27 cellular contexts compared by ENCODE assay signal in genomic region chrX:34563809-34564208, GRCh38.
DNase-seq lines count a peak whose midpoint lies in the region; FAIRE-seq and TF ChIP-seq lines count a peak whose summit lies in the region.
"Had no signal": no experiment of that assay in that cellular context is flagged by ENCODE, and none has a peak within 500 bp of the region (broad histone marks: within the 10 kb centered on the region; RNA-seq: fewer than 3 reads in every experiment).

No MANE protein-coding gene starts in this region.

- peak; percentile 76 for FAIRE-seq in kidney (lab: Jason Lieb, UNC)
- FAIRE-seq: A549, keratinocyte had no signal

- peak overlapping the region; percentile 36 for H3K4me2 ChIP-seq in mammary epithelial cell (ENCODE audit: insufficient read depth, low read depth, low read length)
- H3K4me2 ChIP-seq: A549 had no signal

- no peaks in the 10 kb centered on the region for H4K20me1 ChIP-seq in mammary epithelial cell (ENCODE audit: insufficient read depth, low read length)

- H3K4me1 ChIP-seq in HUES6 (ENCODE audit: control insufficient read depth, insufficient read depth, low read length) (peaks cover 65% of the 10 kb centered on the region), mammary epithelial cell (ENCODE audit: insufficient read depth, low read length) (peaks cover 16% of the 10 kb centered on the region), kidney (ENCODE audit: control insufficient read depth in 1 of 2, insufficient read depth in 1 of 2, low read depth in 1 of 2, low read length in 2 of 2) (no peaks in the 10 kb centered on the region)
- H3K4me1 ChIP-seq: A549, BE2C, esophagus muscularis mucosa, gastroesophageal sphincter, lower lobe of right lung, sigmoid colon, SJSA1, transverse colon had no signal

- intact Hi-C loops in mammary epithelial cell (cut with micrococcal nuclease): no loop called here
- intact Hi-C loops in kidney (cut with DNase I): no loop called here

- H3K79me2 ChIP-seq in mammary epithelial cell (ENCODE audit: insufficient read depth, low read length): no peaks in the 10 kb centered on the region

- peaks cover 9% of the 10 kb centered on the region for H3K9me3 ChIP-seq in HUES6 (ENCODE audit: control insufficient read depth, insufficient read depth, low read depth, low read length)
- H3K9me3 ChIP-seq in mammary epithelial cell (replicated peaks; ENCODE audit: insufficient read depth, low read length): no peaks in the 10 kb centered on the region
- no peaks in the 10 kb centered on the region for H3K9me3 ChIP-seq in kidney (ENCODE audit: control insufficient read depth in 1 of 2, low read length in 2 of 2)
- H3K9me3 ChIP-seq: A549, BE2C, esophagus muscularis mucosa, gastroesophageal sphincter, lower lobe of right lung, sigmoid colon, SJSA1, transverse colon had no signal

- H3K36me3 ChIP-seq in HUES6 (ENCODE audit: control insufficient read depth, insufficient read depth, low read length): no peaks in the 10 kb centered on the region
- no peaks in the 10 kb centered on the region for H3K36me3 ChIP-seq in mammary epithelial cell (ENCODE audit: insufficient read depth, low read length)
- no peaks in the 10 kb centered on the region for H3K36me3 ChIP-seq in kidney (ENCODE audit: control insufficient read depth in 1 of 2, insufficient read depth in 2 of 2, low read length in 2 of 2)
- H3K36me3 ChIP-seq: BE2C, esophagus muscularis mucosa, gastroesophageal sphincter, lower lobe of right lung, sigmoid colon, SJSA1, transverse colon had no signal

- no peaks in the 10 kb centered on the region for H3K27me3 ChIP-seq in HUES6 (ENCODE audit: control insufficient read depth, insufficient read depth, low read length)
- no peaks in the 10 kb centered on the region for H3K27me3 ChIP-seq in mammary epithelial cell (ENCODE audit: insufficient read depth, low read length)
- H3K27me3 ChIP-seq: BE2C, gastroesophageal sphincter, sigmoid colon, SJSA1, transverse colon had no signal

- TF ChIP-seq CTCF in mammary epithelial cell (conservative IDR thresholded peaks at IDR 0.05 in 1 of 2, IDR thresholded peaks at IDR 0.05 in 1 of 2; ENCODE audit: extremely low read depth in 1 of 2, insufficient read depth in 1 of 2, low read depth in 1 of 2, low read length in 2 of 2) (no peak), kidney (IDR thresholded peaks at IDR 0.05; ENCODE audit: borderline replicate concordance, extremely low read depth, insufficient read depth) (no peak)

- peak overlapping the region; percentile 18; the same call in 1 of the 2 replicates for H3K4me3 ChIP-seq in HUES6 (ENCODE audit: low read depth, low read length)
- no peak overlapping the region for H3K4me3 ChIP-seq in mammary epithelial cell (replicated peaks in 1 of 3; ENCODE audit: insufficient read depth in 1 of 3, low read depth in 2 of 3, low read length in 3 of 3)
- H3K4me3 ChIP-seq in kidney (ENCODE audit: low read length in 2 of 2): no peak overlapping the region
- H3K4me3 ChIP-seq: A549, esophagus muscularis mucosa, gastroesophageal sphincter, lower lobe of right lung, sigmoid colon, SJSA1, transverse colon had no signal

- peak; percentile 2 for DNase-seq in ACHN
- DNase-seq in mammary epithelial cell: peak; percentile 53
- DNase-seq in kidney: no peak
- DNase-seq in AG08395 (ENCODE audit: low spot score): no peak
- DNase-seq in OCI-M1 (lab: John Stamatoyannopoulos, UW): no peak
- no peak for DNase-seq in SHP77 (lab: John Stamatoyannopoulos, UW)
- DNase-seq in ureter (ENCODE audit: low spot score): no peak
- DNase-seq: activated effector memory CD4-positive, alpha-beta T cell treated with anti-CD3 and anti-CD28 coated beads, Interleukin-2, amount 50 U/mL, for 16 hours; BE2C; COR-L47; DND-41; effector CD8-positive, alpha-beta T cell; KG1; lower lobe of right lung; MV-4-11; NCI-H146; NCI-H2171; NCI-H510A treated with DMSO at 0.1 percent for 48 hours; sigmoid colon; stimulated activated CD8-positive, alpha-beta memory T cell treated with anti-CD3 and anti-CD28 coated beads, Interleukin-4, amount 100 ng/mL, for 48 hours; transverse colon had no signal

- no peak overlapping the region for H2AFZ ChIP-seq in mammary epithelial cell (ENCODE audit: low read depth, low read length)

- no TSS peak for BruUV-seq in mammary epithelial cell (replicated peaks; lab: Mats Ljungman, UMichigan)

- in situ Hi-C loops in ACHN (cut with HindIII; ENCODE audit: low pct_ligation_motif_present, low pct_unique_long_range_greater_than_20kb, low sequenced_read_pairs): no loop called here
- in situ Hi-C loops in mammary epithelial cell (cut with MboI; ENCODE audit: low sequenced_read_pairs in 2 of 2): no loop called here

- 13% methylated on average over 1 of the region's 1 CpG for WGBS in mammary epithelial cell (ENCODE audit: low coverage, missing lambda C conversion rate)

- dilution Hi-C loops in mammary epithelial cell (cut with HindIII; ENCODE audit: low sequenced_read_pairs): no loop called here

- no peak overlapping the region for H3K9ac ChIP-seq in HUES6 (ENCODE audit: low read length)
- no peak overlapping the region for H3K9ac ChIP-seq in mammary epithelial cell (ENCODE audit: insufficient read depth, low read length)
- no peak overlapping the region for H3K9ac ChIP-seq in kidney (ENCODE audit: low read length in 2 of 2)

- CTCF ChIA-PET in mammary epithelial cell (lab: Charles Lee; ENCODE audit: low non-redundant PET): interaction anchor here (0.5 kb wide), 1 partner anchor 13 kb away, joined by 4 read pairs; no protein-coding TSS in a partner anchor

- peak overlapping the region; percentile 78; the same call in 1 of the 2 replicates for H3K27ac ChIP-seq in HUES6 (ENCODE audit: low read depth, low read length)
- no peak overlapping the region for H3K27ac ChIP-seq in mammary epithelial cell (ENCODE audit: insufficient read depth, low read depth, low read length)
- H3K27ac ChIP-seq in kidney (ENCODE audit: low read depth in 2 of 2, low read length in 2 of 2): no peak overlapping the region
- H3K27ac ChIP-seq: A549, esophagus muscularis mucosa, gastroesophageal sphincter, lower lobe of right lung, sigmoid colon, SJSA1, transverse colon had no signal

Comparison
In these comparisons a context has a peak if more than half of its experiments do, and no peak if none do; other contexts are left out.
1. DNase-seq: peak in ACHN (single experiment) and mammary epithelial cell (single experiment); none in kidney (single experiment), AG08395 (single experiment), OCI-M1 (single experiment), SHP77 (0 of 2) and ureter (single experiment).